9 cellular contexts compared by ENCODE assay signal in genomic region chr15:64843996-64844395, GRCh38. TPM values are rescaled to one million over a fixed set of nuclear protein-coding genes. Genes with fewer than 3 reads are reported as not detected.
A peak's percentile ranks its signal among the peaks of the same experiment; 100 is the strongest.
DNase-seq lines count a peak whose midpoint lies in the region; ATAC-seq and TF ChIP-seq lines count a peak whose summit lies in the region.
"Had no signal": no experiment of that assay in that cellular context is flagged by ENCODE, and none has a peak within 500 bp of the region (broad histone marks: within the 10 kb centered on the region; RNA-seq: fewer than 3 reads in every experiment).

No MANE protein-coding gene starts in this region.

- H3K27me3 ChIP-seq in muscle layer of duodenum (ENCODE audit: low read depth, low read length) = no peaks in the 10 kb centered on the region
- H3K27me3 ChIP-seq in vagina = no peaks in the 10 kb centered on the region

- H3K27me3 Mint-ChIP-seq in stimulated activated naive CD8-positive, alpha-beta T cell treated with anti-CD3 and anti-CD28 coated beads, Interleukin-15, Interleukin-2, amounts not matched to agents 100 ng/mL and 50 ng/mL, for 24 hours = no peaks in the 10 kb centered on the region
- no peaks in the 10 kb centered on the region for H3K27me3 Mint-ChIP-seq in chondrocyte (ENCODE audit: low read depth)

- peak overlapping the region; percentile 88 for H3K27ac ChIP-seq in muscle layer of duodenum (ENCODE audit: low read length)
- peak overlapping the region; percentile 98 for H3K27ac ChIP-seq in vagina

- intact Hi-C loops in vagina (cut with DNase I) = no loop called here

- TF ChIP-seq POLR2A in vagina (IDR thresholded peaks at IDR 0.05) = no peak

- H3K4me3 ChIP-seq in muscle layer of duodenum (ENCODE audit: low read depth in 1 of 2, low read length in 2 of 2) (peak overlapping the region; percentile 75 to 92), vagina (peak overlapping the region; percentile 91 to 97)

- H3K36me3 ChIP-seq in muscle layer of duodenum (ENCODE audit: control insufficient read depth in 1 of 2, insufficient read depth in 2 of 2, low read length in 2 of 2) (peaks cover 0 to 5% of the 10 kb centered on the region in 2 donors), vagina (peaks cover 0 to 12% of the 10 kb centered on the region in 2 donors)

- H3K9me3 Mint-ChIP-seq in stimulated activated naive CD8-positive, alpha-beta T cell treated with anti-CD3 and anti-CD28 coated beads, Interleukin-15, Interleukin-2, amounts not matched to agents 100 ng/mL and 50 ng/mL, for 24 hours = no peaks in the 10 kb centered on the region
- H3K9me3 Mint-ChIP-seq in chondrocyte (ENCODE audit: low read depth) = no peaks in the 10 kb centered on the region

- no peaks in the 10 kb centered on the region for H3K9me3 ChIP-seq in muscle layer of duodenum (ENCODE audit: control insufficient read depth in 1 of 2, low read length in 2 of 2)
- no peaks in the 10 kb centered on the region for H3K9me3 ChIP-seq in vagina

- H3K4me1 ChIP-seq in muscle layer of duodenum (ENCODE audit: control insufficient read depth in 1 of 2, insufficient read depth in 2 of 2, low read length in 2 of 2) (peaks cover 17 to 55% of the 10 kb centered on the region in 2 donors), vagina (peaks cover 68% of the 10 kb centered on the region)

- H3K36me3 Mint-ChIP-seq in stimulated activated naive CD8-positive, alpha-beta T cell treated with anti-CD3 and anti-CD28 coated beads, Interleukin-15, Interleukin-2, amounts not matched to agents 100 ng/mL and 50 ng/mL, for 24 hours (ENCODE audit: low read depth) = peaks cover 8% of the 10 kb centered on the region
- H3K36me3 Mint-ChIP-seq in chondrocyte (ENCODE audit: low read depth) = peaks cover 6% of the 10 kb centered on the region

- peak overlapping the region; percentile 92 for H3K4me3 Mint-ChIP-seq in stimulated activated naive CD8-positive, alpha-beta T cell treated with anti-CD3 and anti-CD28 coated beads, Interleukin-15, Interleukin-2, amounts not matched to agents 100 ng/mL and 50 ng/mL, for 24 hours
- peak overlapping the region; percentile 91 for H3K4me3 Mint-ChIP-seq in chondrocyte (ENCODE audit: unreplicated experiment)

- ATAC-seq in stimulated activated naive CD8-positive, alpha-beta T cell treated with anti-CD3 and anti-CD28 coated beads, Interleukin-15, Interleukin-2, amounts not matched to agents 100 U/mL and 50 U/mL, for 24 hours = no peak

- peaks cover 69% of the 10 kb centered on the region for H3K4me1 Mint-ChIP-seq in stimulated activated naive CD8-positive, alpha-beta T cell treated with anti-CD3 and anti-CD28 coated beads, Interleukin-15, Interleukin-2, amounts not matched to agents 100 ng/mL and 50 ng/mL, for 24 hours (ENCODE audit: low read depth)
- H3K4me1 Mint-ChIP-seq in chondrocyte (ENCODE audit: low read depth) = peaks cover 65% of the 10 kb centered on the region

- DNase-seq in stimulated activated naive CD8-positive, alpha-beta T cell treated with anti-CD3 and anti-CD28 coated beads, Interleukin-15, Interleukin-2, amounts not matched to agents 100 U/mL and 50 U/mL, for 24 hours = no peak
- no peak for DNase-seq in chondrocyte (ENCODE audit: low spot score)
- DNase-seq in vagina (ENCODE audit: extremely low spot score in 2 of 2) = no peak
- DNase-seq in GM03348 (ENCODE audit: low spot score) = no peak
- no peak for DNase-seq in A172 (ENCODE audit: low spot score)
- no peak for DNase-seq in stimulated activated naive CD4-positive, alpha-beta T cell (lab: John Stamatoyannopoulos, UW)
- DNase-seq: NCI-H2029 treated with DMSO at 0.1 percent for 48 hours had no signal

- H3K27ac Mint-ChIP-seq in stimulated activated naive CD8-positive, alpha-beta T cell treated with anti-CD3 and anti-CD28 coated beads, Interleukin-15, Interleukin-2, amounts not matched to agents 100 ng/mL and 50 ng/mL, for 24 hours = peak overlapping the region; percentile 77
- peak overlapping the region; percentile 94 for H3K27ac Mint-ChIP-seq in chondrocyte (ENCODE audit: unreplicated experiment)

- TF ChIP-seq CTCF in chondrocyte (IDR thresholded peaks at IDR 0.05) = no peak
- TF ChIP-seq CTCF in vagina (IDR thresholded peaks at IDR 0.05) = no peak

RNA-seq across cellular contexts. Expression of gene PLEKHO2, which starts 2.3 kb away (rescaled TPM):
- total RNA-seq in chondrocyte (19.5 to 20.3 TPM (median 20.3 TPM) in 3 replicates), vagina (34.9 TPM)
- 15.2 and 24.3 TPM in 2 replicates for total RNA-seq in A172 (2014; rRNA removed; shearing (Covaris generic))

RNA-seq across cellular contexts. Expression of gene PIF1, which starts 18.5 kb away (rescaled TPM):
- total RNA-seq in chondrocyte (1.8 to 6.1 TPM (median 5.9 TPM) in 3 replicates), vagina (6.6 TPM)
- 11.0 and 15.1 TPM in 2 replicates for total RNA-seq in A172 (2014; rRNA removed; shearing (Covaris generic))
